In the genomic region with DNA sequence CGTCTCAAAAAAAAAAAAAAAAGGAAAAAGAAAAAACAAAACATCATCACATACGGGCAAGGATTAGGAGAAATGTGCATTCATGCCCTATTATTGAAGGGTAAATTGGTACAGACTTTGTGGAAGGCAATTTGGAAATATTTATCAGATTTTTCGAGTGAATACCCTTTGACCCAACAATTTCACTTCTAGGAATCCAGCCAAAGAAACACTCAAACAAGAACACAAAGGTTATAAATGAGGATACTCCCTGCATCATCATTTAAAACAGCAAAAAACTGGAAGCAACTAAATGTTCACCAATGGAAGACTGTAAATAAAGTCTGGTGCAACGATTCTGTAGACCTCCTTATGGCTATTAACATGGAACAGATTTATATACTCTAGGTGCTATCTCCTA, we compare ENCODE assay signal across 17 cellular contexts. TPM values are rescaled to one million over a fixed set of nuclear protein-coding genes. Genes with fewer than 3 reads are reported as not detected.
"Had no signal": no experiment of that assay in that cellular context is flagged by ENCODE, and none has a peak within 500 bp of the region (broad histone marks: within the 10 kb centered on the region; RNA-seq: fewer than 3 reads in every experiment).

No MANE protein-coding gene starts in this region.

- H3K4me3 Mint-ChIP-seq: endodermal cell; naive thymus-derived CD4-positive, alpha-beta T cell; stimulated activated effector memory CD8-positive, alpha-beta T cell treated with anti-CD3 and anti-CD28 coated beads, Interleukin-12 subunit alpha, Interleukin-12 subunit beta, amount 100 ng/mL, for 72 hours had no signal

- ATAC-seq: heart left ventricle; left colon; naive thymus-derived CD4-positive, alpha-beta T cell; right cardiac atrium; stimulated activated effector memory CD8-positive, alpha-beta T cell treated with anti-CD3 and anti-CD28 coated beads, Interleukin-12 subunit alpha, Interleukin-12 subunit beta, amount 100 ng/mL, for 72 hours; stimulated activated naive CD8-positive, alpha-beta T cell treated with anti-CD3 and anti-CD28 coated beads, Interleukin-15, Interleukin-2, amounts not matched to agents 100 U/mL and 50 U/mL, for 24 hours had no signal

- H3K4me3 ChIP-seq: coronary artery, heart left ventricle, tibial artery, upper lobe of left lung had no signal

- H3K36me3 ChIP-seq: heart left ventricle, neutrophil, tibial artery, upper lobe of left lung had no signal

- DNase-seq: effector CD4-positive, alpha-beta T cell; endodermal cell; foreskin melanocyte; heart left ventricle; hippocampal formation; left colon; mammary epithelial cell; naive thymus-derived CD4-positive, alpha-beta T cell; right cardiac atrium; stimulated activated CD4-positive, alpha-beta T cell treated with anti-CD3 and anti-CD28 coated beads, Interleukin-4, amount 100 ng/mL, for 1 hour; stimulated activated CD8-positive, alpha-beta memory T cell treated with anti-CD3 and anti-CD28 coated beads, Interleukin-4, amount 100 ng/mL, for 48 hours; stimulated activated naive CD8-positive, alpha-beta T cell treated with anti-CD3 and anti-CD28 coated beads, Interleukin-15, Interleukin-2, amounts not matched to agents 100 U/mL and 50 U/mL, for 24 hours; tibial artery; upper lobe of left lung had no signal

- H3K4me1 Mint-ChIP-seq: naive thymus-derived CD4-positive, alpha-beta T cell; stimulated activated effector memory CD8-positive, alpha-beta T cell treated with anti-CD3 and anti-CD28 coated beads, Interleukin-12 subunit alpha, Interleukin-12 subunit beta, amount 100 ng/mL, for 72 hours had no signal

- H3K27ac ChIP-seq: heart left ventricle, neutrophil, tibial artery had no signal

- H3K9me3 ChIP-seq: heart left ventricle, neutrophil, tibial artery, upper lobe of left lung had no signal

- H3K27ac Mint-ChIP-seq: endodermal cell; naive thymus-derived CD4-positive, alpha-beta T cell; stimulated activated effector memory CD8-positive, alpha-beta T cell treated with anti-CD3 and anti-CD28 coated beads, Interleukin-12 subunit alpha, Interleukin-12 subunit beta, amount 100 ng/mL, for 72 hours had no signal

- H3K36me3 Mint-ChIP-seq: naive thymus-derived CD4-positive, alpha-beta T cell; stimulated activated effector memory CD8-positive, alpha-beta T cell treated with anti-CD3 and anti-CD28 coated beads, Interleukin-12 subunit alpha, Interleukin-12 subunit beta, amount 100 ng/mL, for 72 hours had no signal

- H3K9me3 Mint-ChIP-seq: endodermal cell; naive thymus-derived CD4-positive, alpha-beta T cell; stimulated activated effector memory CD8-positive, alpha-beta T cell treated with anti-CD3 and anti-CD28 coated beads, Interleukin-12 subunit alpha, Interleukin-12 subunit beta, amount 100 ng/mL, for 72 hours had no signal

RNA-seq across cellular contexts. Expression of a gene that starts 12.9 kb away (rescaled TPM):
- total RNA-seq: naive thymus-derived CD4-positive, alpha-beta T cell had no signal
